ENCODE assay signal across 17 cellular contexts in the genomic region with DNA sequence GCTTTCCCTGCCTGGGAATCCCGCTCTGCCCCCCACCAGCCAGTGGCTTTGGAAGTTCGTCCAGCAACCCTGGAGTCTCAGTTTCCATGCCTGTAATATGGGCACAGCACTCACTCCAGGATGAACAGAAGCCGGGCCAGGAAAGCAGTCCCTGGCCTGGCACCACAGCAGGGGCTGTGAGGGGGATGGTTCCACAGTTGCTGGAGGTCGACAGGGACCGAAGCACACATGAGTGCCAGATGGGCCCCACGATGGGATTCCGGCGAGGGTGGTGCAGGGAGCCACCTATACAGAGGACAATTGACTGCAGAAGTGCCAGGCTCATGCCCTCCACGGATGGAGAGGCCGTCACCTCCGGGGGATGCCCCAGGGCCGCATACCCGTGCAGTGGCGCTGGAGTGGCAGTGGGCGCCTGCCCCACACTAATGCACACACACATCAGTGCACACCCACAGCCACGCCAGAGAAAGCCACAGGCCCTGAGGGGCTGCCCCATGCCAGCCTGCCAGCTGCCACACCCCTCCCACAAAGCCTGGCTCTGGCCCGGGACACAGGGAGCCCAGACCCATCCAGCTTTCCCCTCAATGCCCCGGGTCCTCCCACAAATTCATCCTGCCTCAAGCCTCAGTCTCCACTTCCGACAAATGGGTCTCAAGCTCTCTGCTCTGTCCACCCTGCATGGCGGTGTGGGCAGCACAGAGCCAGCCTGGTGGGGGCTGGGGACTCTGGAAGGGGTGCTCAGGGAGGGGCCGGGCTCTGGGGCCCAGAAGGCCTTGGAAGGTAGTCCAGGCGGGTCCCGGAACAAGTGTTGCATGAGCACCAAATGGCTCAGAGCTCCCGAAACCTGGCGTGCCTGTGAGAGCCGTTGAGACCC. TPM values are rescaled to one million over a fixed set of nuclear protein-coding genes. Genes with fewer than 3 reads are reported as not detected.
DNase-seq lines count a peak whose midpoint lies in the region; ATAC-seq, FAIRE-seq and TF ChIP-seq lines count a peak whose summit lies in the region.
"Had no signal": no experiment of that assay in that cellular context is flagged by ENCODE, and none has a peak within 500 bp of the region (broad histone marks: within the 10 kb centered on the region; RNA-seq: fewer than 3 reads in every experiment).

No MANE protein-coding gene starts in this region.

- H3K4me1 Mint-ChIP-seq in activated T-helper 2 cell treated with anti-CD3 and anti-CD28 coated beads, Interferon-gamma antibody, Interleukin-2, Interleukin-4, amounts not matched to agents 10 μg/mL and 5 μg/mL and 100 μg/mL, durations not matched to agents 14 hours and 24 hours and 36 hours (ENCODE audit: low read depth): peaks cover 5% of the 10 kb centered on the region
- peaks cover 3% of the 10 kb centered on the region; the same call in 1 of the 3 replicates for H3K4me1 Mint-ChIP-seq in GM23338

- in situ Hi-C loops in HepG2 (cut with HindIII; ENCODE audit: extremely low pct_ligation_motif_present, low pct_unique_long_range_greater_than_20kb): no loop called here

- no peak for FAIRE-seq in HepG2 (lab: Jason Lieb, UNC)
- FAIRE-seq: D721Med, H1 had no signal

- H3K4me2 ChIP-seq in HepG2 (ENCODE audit: low read depth, low read length): no peak overlapping the region
- H3K4me2 ChIP-seq in GM23338: no peak overlapping the region

- BruUV-seq in HepG2 (replicated peaks; lab: Mats Ljungman, UMichigan): no TSS peak

- TF ChIP-seq EP300 in HepG2 (IDR thresholded peaks at IDR 0.05; ENCODE audit: low read depth in 2 of 2, low read length in 2 of 2): no peak
- TF ChIP-seq EP300 in HepG2 (CRISPR knock-in tag; IDR thresholded peaks at IDR 0.05; ENCODE audit: borderline replicate concordance): no peak

- ATAC-seq in HepG2: no peak
- ATAC-seq in GM23338: no peak
- ATAC-seq in HG02981 (IDR thresholded peaks at IDR 0.05; ENCODE audit: unreplicated experiment): no peak

- H3K4me3 ChIP-seq in right atrium auricular region: no peak overlapping the region
- H3K4me3 ChIP-seq in HepG2 (replicated peaks in 1 of 3; ENCODE audit: insufficient read depth in 1 of 3, low read depth in 2 of 3, low read length in 3 of 3): no peak overlapping the region
- H3K4me3 ChIP-seq in testis: no peak overlapping the region
- H3K4me3 ChIP-seq in GM23338: no peak overlapping the region

- H3K27me3 Mint-ChIP-seq in activated T-helper 2 cell treated with anti-CD3 and anti-CD28 coated beads, Interferon-gamma antibody, Interleukin-2, Interleukin-4, amounts not matched to agents 10 μg/mL and 5 μg/mL and 100 μg/mL, durations not matched to agents 14 hours and 24 hours and 36 hours (ENCODE audit: low read depth): no peaks in the 10 kb centered on the region
- H3K27me3 Mint-ChIP-seq in GM23338 (ENCODE audit: insufficient read depth, low read depth, poor library complexity): peaks cover 12% of the 10 kb centered on the region

- WGBS in HepG2 (ENCODE audit: low lambda C conversion rate): 47% methylated on average over 6 of the region's 26 CpGs
- 81 to 91% methylated on average over 11 to 25 of the region's 26 CpGs for WGBS in testis, 2 donors

- H3K27me3 ChIP-seq in right atrium auricular region: no peaks in the 10 kb centered on the region
- H3K27me3 ChIP-seq in HepG2 (ENCODE audit: control insufficient read depth in 1 of 2, insufficient read depth in 2 of 2, low read length in 2 of 2): peaks cover 10 to 80% of the 10 kb centered on the region in 2 experiments
- no peaks in the 10 kb centered on the region for H3K27me3 ChIP-seq in testis
- no peaks in the 10 kb centered on the region for H3K27me3 ChIP-seq in GM23338 (ENCODE audit: insufficient read depth)

- no peaks in the 10 kb centered on the region for H3F3A ChIP-seq in GM23338 (replicated peaks; ENCODE audit: low read depth)

- H4K20me1 ChIP-seq in HepG2 (ENCODE audit: insufficient read depth, low read length) (no peaks in the 10 kb centered on the region), GM23338 (replicated peaks; ENCODE audit: insufficient read depth) (no peaks in the 10 kb centered on the region)

- no peaks in the 10 kb centered on the region for H3K36me3 Mint-ChIP-seq in activated T-helper 2 cell treated with anti-CD3 and anti-CD28 coated beads, Interferon-gamma antibody, Interleukin-2, Interleukin-4, amounts not matched to agents 10 μg/mL and 5 μg/mL and 100 μg/mL, durations not matched to agents 14 hours and 24 hours and 36 hours (ENCODE audit: low read depth)
- H3K36me3 Mint-ChIP-seq in GM23338 (ENCODE audit: low read depth): no peaks in the 10 kb centered on the region

- H3K9me3 ChIP-seq in right atrium auricular region: no peaks in the 10 kb centered on the region
- H3K9me3 ChIP-seq in HepG2 (ENCODE audit: low read length): no peaks in the 10 kb centered on the region
- no peaks in the 10 kb centered on the region for H3K9me3 ChIP-seq in testis

- H3K27ac ChIP-seq in right atrium auricular region (no peak overlapping the region), HepG2 (ENCODE audit: extremely low read length, insufficient read depth, low read length) (no peak overlapping the region), testis (no peak overlapping the region), GM23338 (ENCODE audit: low read depth) (no peak overlapping the region)
- H3K27ac ChIP-seq: RWPE1 had no signal

- no peaks in the 10 kb centered on the region for H3K9me2 ChIP-seq in GM23338 (ENCODE audit: insufficient read depth)

- peak; percentile 69 for DNase-seq in cardiac septum (ENCODE audit: low spot score)
- DNase-seq in right atrium auricular region (ENCODE audit: low spot score): no peak
- DNase-seq in activated T-helper 2 cell treated with anti-CD3 and anti-CD28 coated beads, Interferon-gamma antibody, Interleukin-2, Interleukin-4, amounts not matched to agents 10 μg/mL and 5 μg/mL and 100 μg/mL, durations not matched to agents 14 hours and 24 hours and 36 hours (ENCODE audit: low spot score): peak; percentile 7
- DNase-seq in HepG2 (ENCODE audit: low spot score): no peak
- peak; percentile 11 for DNase-seq in testis
- DNase-seq in GM23338 (ENCODE audit: low spot score): no peak
- DNase-seq: AML-193, KG1, NCI-H1105 treated with DMSO at 0.1 percent for 48 hours, NCI-H1694 treated with DMSO at 0.1 percent for 48 hours, NCI-H2227 treated with DMSO at 0.1 percent for 48 hours, NCI-H524, NCI-H82 had no signal

- H3K79me2 ChIP-seq in HepG2 (ENCODE audit: insufficient read depth, low read length): no peaks in the 10 kb centered on the region
- no peaks in the 10 kb centered on the region for H3K79me2 ChIP-seq in GM23338 (replicated peaks; ENCODE audit: insufficient read depth)

- no peak overlapping the region for H3K27ac Mint-ChIP-seq in activated T-helper 2 cell treated with anti-CD3 and anti-CD28 coated beads, Interferon-gamma antibody, Interleukin-2, Interleukin-4, amounts not matched to agents 10 μg/mL and 5 μg/mL and 100 μg/mL, durations not matched to agents 14 hours and 24 hours and 36 hours
- H3K27ac Mint-ChIP-seq in GM23338: no peak overlapping the region

- H3K4me3 Mint-ChIP-seq in activated T-helper 2 cell treated with anti-CD3 and anti-CD28 coated beads, Interferon-gamma antibody, Interleukin-2, Interleukin-4, amounts not matched to agents 10 μg/mL and 5 μg/mL and 100 μg/mL, durations not matched to agents 14 hours and 24 hours and 36 hours (ENCODE audit: low read depth): no peak overlapping the region
- no peak overlapping the region for H3K4me3 Mint-ChIP-seq in GM23338

- POLR2A ChIA-PET in HepG2 (lab: Yijun Ruan, JAX): interaction anchor here (1.0 kb wide), 1 partner anchor 49 kb away, joined by 3 read pairs; no protein-coding TSS in a partner anchor

- CTCF ChIA-PET in HepG2 (lab: Yijun Ruan, JAX; ENCODE audit: low intra/inter-chr PET ratio, low total read pairs): no interaction called here

- intact Hi-C loops in cardiac septum (cut with DNase I) (no loop called here), HepG2 (cut with micrococcal nuclease; ENCODE audit: unreplicated experiment) (loop anchor here (10.0 kb wide), 1 partner anchor 46 kb away; no protein-coding TSS in a partner anchor), testis (cut with DNase I; ENCODE audit: low total_unique reads) (no loop called here)
- intact Hi-C loops in activated T-helper 2 cell treated with anti-CD3 and anti-CD28 coated beads, Interferon-gamma antibody, Interleukin-2, Interleukin-4, amounts not matched to agents 10 μg/mL and 5 μg/mL and 100 μg/mL, durations not matched to agents 14 hours and 24 hours and 36 hours (cut with micrococcal nuclease): no loop called here

- no peaks in the 10 kb centered on the region for H3K36me3 ChIP-seq in right atrium auricular region
- no peaks in the 10 kb centered on the region for H3K36me3 ChIP-seq in HepG2 (replicated peaks in 1 of 2; ENCODE audit: control insufficient read depth in 1 of 2, insufficient read depth in 2 of 2, low read length in 2 of 2)
- no peaks in the 10 kb centered on the region for H3K36me3 ChIP-seq in testis (ENCODE audit: low read depth, missing control alignments)
- H3K36me3 ChIP-seq in GM23338 (ENCODE audit: insufficient read depth): no peaks in the 10 kb centered on the region

- TF ChIP-seq RAD21 in HepG2 (CRISPR knock-in tag; IDR thresholded peaks at IDR 0.05): no peak

- H3K9ac ChIP-seq in HepG2 (ENCODE audit: insufficient read depth, low read depth, low read length): no peak overlapping the region

- H3K4me1 ChIP-seq in right atrium auricular region (no peaks in the 10 kb centered on the region), HepG2 (ENCODE audit: insufficient read depth, low read length) (no peaks in the 10 kb centered on the region), testis (no peaks in the 10 kb centered on the region), GM23338 (ENCODE audit: insufficient read depth) (no peaks in the 10 kb centered on the region)

- TF ChIP-seq POLR2A in HepG2 (IDR thresholded peaks at IDR 0.05; ENCODE audit: insufficient read depth in 1 of 2, low read depth in 2 of 2, low read length in 2 of 2) (no peak), testis (IDR thresholded peaks at IDR 0.05) (no peak)

- H3K9me3 Mint-ChIP-seq in activated T-helper 2 cell treated with anti-CD3 and anti-CD28 coated beads, Interferon-gamma antibody, Interleukin-2, Interleukin-4, amounts not matched to agents 10 μg/mL and 5 μg/mL and 100 μg/mL, durations not matched to agents 14 hours and 24 hours and 36 hours: no peaks in the 10 kb centered on the region
- H3K9me3 Mint-ChIP-seq in GM23338: no peaks in the 10 kb centered on the region

- TF ChIP-seq CTCF in right atrium auricular region (IDR thresholded peaks at IDR 0.05) (no peak), HepG2 (CRISPR knock-in tag; IDR thresholded peaks at IDR 0.05) (no peak), testis (IDR thresholded peaks at IDR 0.05) (no peak), GM23338 (conservative IDR thresholded peaks at IDR 0.05; ENCODE audit: low read depth in 2 of 2) (no peak)

- no peak overlapping the region for H2AFZ ChIP-seq in HepG2 (ENCODE audit: low read length)
- H2AFZ ChIP-seq in GM23338: no peak overlapping the region

RNA-seq across cellular contexts. Expression of gene ASCL2, which starts 9.7 kb away (rescaled TPM):
- total RNA-seq in cardiac septum (not detected), right atrium auricular region (under 1 TPM in 1 of 2 donors, not detected in 1; 0.51 TPM), HepG2 (2016; rRNA removed; fragmentation: Illumina TruSeq; extraction: Trizol) (0.07 TPM in 1 of 2 replicates, not detected in the other), testis (1 to 10 TPM; 4.8 to 5.8 TPM)
- total RNA-seq in activated T-helper 2 cell treated with anti-CD3 and anti-CD28 coated beads, Interferon-gamma antibody, Interleukin-2, Interleukin-4, amounts not matched to agents 10 μg/mL and 5 μg/mL and 100 μg/mL, durations not matched to agents 14 hours and 24 hours and 36 hours: 0.23 and 0.25 TPM in 2 replicates
- total RNA-seq in HepG2 (2016; cell fraction: cytosol; rRNA removed; fragmentation: Illumina TruSeq; extraction: Trizol; ENCODE audit: low read depth): not detected in 2 replicates
- 0.09 TPM in 1 of 2 replicates, not detected in the other for total RNA-seq in HepG2 (2016; cell fraction: insoluble cytoplasmic fraction; rRNA removed; fragmentation: Illumina TruSeq; extraction: Trizol)
- 0.09 and 0.14 TPM in 2 replicates for total RNA-seq in HepG2 (2016; cell fraction: membrane; rRNA removed; fragmentation: Illumina TruSeq; extraction: Trizol)
- total RNA-seq in HepG2 (2016; cell fraction: nucleus; rRNA removed; fragmentation: Illumina TruSeq; extraction: Trizol): not detected in 2 replicates
- polyA plus RNA-seq in HepG2 (2011; rRNA removed) (not detected in 2 replicates), testis (ENCODE audit: insufficient read depth, low read depth, low replicate concordance) (1.3 TPM), GM23338 (2016; fragmentation: Nextera tagmentation; extraction: Ambion mirVana) (0.57 and 0.73 TPM in 2 replicates)
- not detected in 2 replicates for polyA plus RNA-seq in HepG2 (2011; cell fraction: cytosol; rRNA removed)
- not detected in 2 replicates for polyA plus RNA-seq in HepG2 (2011; cell fraction: nucleus; rRNA removed)
- polyA plus RNA-seq in HepG2 (2012): not detected in 2 replicates
- polyA plus RNA-seq in HepG2 (2016; cell fraction: cytosol; fragmentation: Illumina TruSeq; extraction: Trizol; ENCODE audit: low read depth): not detected in 2 replicates
- polyA plus RNA-seq in HepG2 (2016; cell fraction: insoluble cytoplasmic fraction; fragmentation: Illumina TruSeq; extraction: Trizol; ENCODE audit: low read depth): 0.13 TPM in 1 of 2 replicates, not detected in the other
- not detected in 2 replicates for polyA plus RNA-seq in HepG2 (2016; cell fraction: membrane; fragmentation: Illumina TruSeq; extraction: Trizol; ENCODE audit: low read depth)
- polyA plus RNA-seq in HepG2 (2016; cell fraction: nucleus; fragmentation: Illumina TruSeq; extraction: Trizol; ENCODE audit: insufficient read depth, low read depth): not detected in 2 replicates
- polyA minus RNA-seq in HepG2 (2011; rRNA and poly(A)+ RNA removed; ENCODE audit: low replicate concordance): not detected in 2 replicates
- not detected in 2 replicates for polyA minus RNA-seq in HepG2 (2011; cell fraction: cytosol; rRNA and poly(A)+ RNA removed)
- polyA minus RNA-seq in HepG2 (2011; cell fraction: nucleus; rRNA and poly(A)+ RNA removed): not detected in 2 replicates
- total RNA-seq in GM23338 (2014; rRNA removed; shearing (Covaris generic)): 1.6 and 2.6 TPM in 2 replicates

RNA-seq across cellular contexts. Expression of gene C11orf21, which starts 41.0 kb away (rescaled TPM):
- total RNA-seq in cardiac septum (23.2 TPM), right atrium auricular region (10 to 100 TPM in 1 of 2 donors, 1 to 10 TPM in 1; 1.4 to 11.9 TPM), HepG2 (2016; rRNA removed; fragmentation: Illumina TruSeq; extraction: Trizol) (not detected in 2 replicates), testis (under 1 TPM; 0.12 to 0.47 TPM)
- total RNA-seq in activated T-helper 2 cell treated with anti-CD3 and anti-CD28 coated beads, Interferon-gamma antibody, Interleukin-2, Interleukin-4, amounts not matched to agents 10 μg/mL and 5 μg/mL and 100 μg/mL, durations not matched to agents 14 hours and 24 hours and 36 hours: 3.1 and 3.4 TPM in 2 replicates
- not detected in 2 replicates for total RNA-seq in HepG2 (2016; cell fraction: cytosol; rRNA removed; fragmentation: Illumina TruSeq; extraction: Trizol; ENCODE audit: low read depth)
- total RNA-seq in HepG2 (2016; cell fraction: insoluble cytoplasmic fraction; rRNA removed; fragmentation: Illumina TruSeq; extraction: Trizol): not detected in 2 replicates
- not detected in 2 replicates for total RNA-seq in HepG2 (2016; cell fraction: membrane; rRNA removed; fragmentation: Illumina TruSeq; extraction: Trizol)
- total RNA-seq in HepG2 (2016; cell fraction: nucleus; rRNA removed; fragmentation: Illumina TruSeq; extraction: Trizol): not detected in 2 replicates
- polyA plus RNA-seq in HepG2 (2011; rRNA removed) (0.03 and 0.08 TPM in 2 replicates), testis (ENCODE audit: insufficient read depth, low read depth, low replicate concordance) (0.88 TPM), GM23338 (2016; fragmentation: Nextera tagmentation; extraction: Ambion mirVana) (not detected in 2 replicates)
- 0.04 TPM in 1 of 2 replicates, not detected in the other for polyA plus RNA-seq in HepG2 (2011; cell fraction: cytosol; rRNA removed)
- polyA plus RNA-seq in HepG2 (2011; cell fraction: nucleus; rRNA removed): 0.09 and 0.11 TPM in 2 replicates
- not detected in 2 replicates for polyA plus RNA-seq in HepG2 (2012)
- not detected in 2 replicates for polyA plus RNA-seq in HepG2 (2016; cell fraction: cytosol; fragmentation: Illumina TruSeq; extraction: Trizol; ENCODE audit: low read depth)
- not detected in 2 replicates for polyA plus RNA-seq in HepG2 (2016; cell fraction: insoluble cytoplasmic fraction; fragmentation: Illumina TruSeq; extraction: Trizol; ENCODE audit: low read depth)
- polyA plus RNA-seq in HepG2 (2016; cell fraction: membrane; fragmentation: Illumina TruSeq; extraction: Trizol; ENCODE audit: low read depth): not detected in 2 replicates
- not detected in 2 replicates for polyA plus RNA-seq in HepG2 (2016; cell fraction: nucleus; fragmentation: Illumina TruSeq; extraction: Trizol; ENCODE audit: insufficient read depth, low read depth)
- polyA minus RNA-seq in HepG2 (2011; rRNA and poly(A)+ RNA removed; ENCODE audit: low replicate concordance): 0.12 TPM in 1 of 2 replicates, not detected in the other
- not detected in 2 replicates for polyA minus RNA-seq in HepG2 (2011; cell fraction: cytosol; rRNA and poly(A)+ RNA removed)
- not detected in 2 replicates for polyA minus RNA-seq in HepG2 (2011; cell fraction: nucleus; rRNA and poly(A)+ RNA removed)
- total RNA-seq in GM23338 (2014; rRNA removed; shearing (Covaris generic)): not detected in 2 replicates
- total RNA-seq: H1 had no signal
- polyA plus RNA-seq: H1 had no signal

RNA-seq across cellular contexts. Expression of gene TSPAN32, which starts 41.1 kb away (rescaled TPM):
- total RNA-seq in cardiac septum (26.2 TPM), right atrium auricular region (10 to 100 TPM in 1 of 2 donors, 1 to 10 TPM in 1; 2.6 to 15.2 TPM), HepG2 (2016; rRNA removed; fragmentation: Illumina TruSeq; extraction: Trizol) (0.09 TPM in 1 of 2 replicates, not detected in the other), testis (1 to 10 TPM; 1.0 to 1.1 TPM)
- total RNA-seq in activated T-helper 2 cell treated with anti-CD3 and anti-CD28 coated beads, Interferon-gamma antibody, Interleukin-2, Interleukin-4, amounts not matched to agents 10 μg/mL and 5 μg/mL and 100 μg/mL, durations not matched to agents 14 hours and 24 hours and 36 hours: 4.6 and 4.8 TPM in 2 replicates
- total RNA-seq in HepG2 (2016; cell fraction: cytosol; rRNA removed; fragmentation: Illumina TruSeq; extraction: Trizol; ENCODE audit: low read depth): not detected in 2 replicates
- total RNA-seq in HepG2 (2016; cell fraction: insoluble cytoplasmic fraction; rRNA removed; fragmentation: Illumina TruSeq; extraction: Trizol): 0.24 TPM in 1 of 2 replicates, not detected in the other
- not detected in 2 replicates for total RNA-seq in HepG2 (2016; cell fraction: membrane; rRNA removed; fragmentation: Illumina TruSeq; extraction: Trizol)
- 0.31 and 0.53 TPM in 2 replicates for total RNA-seq in HepG2 (2016; cell fraction: nucleus; rRNA removed; fragmentation: Illumina TruSeq; extraction: Trizol)
- polyA plus RNA-seq in HepG2 (2011; rRNA removed) (0.39 and 0.70 TPM in 2 replicates), testis (ENCODE audit: insufficient read depth, low read depth, low replicate concordance) (1.5 TPM), GM23338 (2016; fragmentation: Nextera tagmentation; extraction: Ambion mirVana) (not detected in 2 replicates)
- polyA plus RNA-seq in HepG2 (2011; cell fraction: cytosol; rRNA removed): 0.18 and 0.34 TPM in 2 replicates
- polyA plus RNA-seq in HepG2 (2011; cell fraction: nucleus; rRNA removed): 2.2 and 7.0 TPM in 2 replicates
- polyA plus RNA-seq in HepG2 (2012): 0.51 and 1.2 TPM in 2 replicates
- polyA plus RNA-seq in HepG2 (2016; cell fraction: cytosol; fragmentation: Illumina TruSeq; extraction: Trizol; ENCODE audit: low read depth): not detected in 2 replicates
- not detected in 2 replicates for polyA plus RNA-seq in HepG2 (2016; cell fraction: insoluble cytoplasmic fraction; fragmentation: Illumina TruSeq; extraction: Trizol; ENCODE audit: low read depth)
- not detected in 2 replicates for polyA plus RNA-seq in HepG2 (2016; cell fraction: membrane; fragmentation: Illumina TruSeq; extraction: Trizol; ENCODE audit: low read depth)
- 0.19 and 0.56 TPM in 2 replicates for polyA plus RNA-seq in HepG2 (2016; cell fraction: nucleus; fragmentation: Illumina TruSeq; extraction: Trizol; ENCODE audit: insufficient read depth, low read depth)
- 0.07 and 1.3 TPM in 2 replicates for polyA minus RNA-seq in HepG2 (2011; rRNA and poly(A)+ RNA removed; ENCODE audit: low replicate concordance)
- polyA minus RNA-seq in HepG2 (2011; cell fraction: cytosol; rRNA and poly(A)+ RNA removed): not detected in 2 replicates
- polyA minus RNA-seq in HepG2 (2011; cell fraction: nucleus; rRNA and poly(A)+ RNA removed): 0.90 TPM in 1 of 2 replicates, not detected in the other
- total RNA-seq in GM23338 (2014; rRNA removed; shearing (Covaris generic)): not detected in 2 replicates
- total RNA-seq: H1 had no signal
- polyA plus RNA-seq: H1 had no signal

Comparison
In these comparisons a context has a peak if more than half of its experiments do, and no peak if none do; other contexts are left out.
1. DNase-seq: peak in cardiac septum (single experiment), activated T-helper 2 cell treated with anti-CD3 and anti-CD28 coated beads, Interferon-gamma antibody, Interleukin-2, Interleukin-4, amounts not matched to agents 10 μg/mL and 5 μg/mL and 100 μg/mL, durations not matched to agents 14 hours and 24 hours and 36 hours (single experiment) and testis (single experiment); none in right atrium auricular region (single experiment), HepG2 (single experiment) and GM23338 (single experiment).